ENCODE assay signal across 1 cellular context in genomic region chr18:70380915-70381896, GRCh38.
TF ChIP-seq lines count a peak whose summit lies in the region.

No MANE protein-coding gene starts in this region.

TF ChIP-seq in K562, 482 proteins besides CTCF, POLR2A, EP300 and RAD21 (continued from another document):
- TF ChIP-seq USF1 (CRISPR knock-in tag; IDR thresholded peaks at IDR 0.05) = no peak
- TF ChIP-seq, protein P1, sequence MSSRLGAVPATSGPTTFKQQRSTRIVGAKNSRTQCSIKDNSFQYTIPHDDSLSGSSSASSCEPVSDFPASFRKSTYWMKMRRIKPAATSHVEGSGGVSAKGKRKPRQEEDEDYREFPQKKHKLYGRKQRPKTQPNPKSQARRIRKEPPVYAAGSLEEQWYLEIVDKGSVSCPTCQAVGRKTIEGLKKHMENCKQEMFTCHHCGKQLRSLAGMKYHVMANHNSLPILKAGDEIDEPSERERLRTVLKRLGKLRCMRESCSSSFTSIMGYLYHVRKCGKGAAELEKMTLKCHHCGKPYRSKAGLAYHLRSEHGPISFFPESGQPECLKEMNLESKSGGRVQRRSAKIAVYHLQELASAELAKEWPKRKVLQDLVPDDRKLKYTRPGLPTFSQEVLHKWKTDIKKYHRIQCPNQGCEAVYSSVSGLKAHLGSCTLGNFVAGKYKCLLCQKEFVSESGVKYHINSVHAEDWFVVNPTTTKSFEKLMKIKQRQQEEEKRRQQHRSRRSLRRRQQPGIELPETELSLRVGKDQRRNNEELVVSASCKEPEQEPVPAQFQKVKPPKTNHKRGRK (tag; IDR thresholded peaks at IDR 0.05) = no peak
- no peak for TF ChIP-seq CREBBP (IDR thresholded peaks at IDR 0.05; ENCODE audit: low read depth, low read length)
- no peak for TF ChIP-seq MBD2 (IDR thresholded peaks at IDR 0.05; ENCODE audit: borderline replicate concordance, low read depth)
- TF ChIP-seq, protein P2, sequence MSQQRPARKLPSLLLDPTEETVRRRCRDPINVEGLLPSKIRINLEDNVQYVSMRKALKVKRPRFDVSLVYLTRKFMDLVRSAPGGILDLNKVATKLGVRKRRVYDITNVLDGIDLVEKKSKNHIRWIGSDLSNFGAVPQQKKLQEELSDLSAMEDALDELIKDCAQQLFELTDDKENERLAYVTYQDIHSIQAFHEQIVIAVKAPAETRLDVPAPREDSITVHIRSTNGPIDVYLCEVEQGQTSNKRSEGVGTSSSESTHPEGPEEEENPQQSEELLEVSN (IDR thresholded peaks at IDR 0.05; ENCODE audit: borderline replicate concordance in 1 of 2, extremely low read depth in 1 of 2, insufficient read depth in 1 of 2, insufficient read length in 1 of 2, low read depth in 1 of 2, low read length in 1 of 2, poor library complexity in 1 of 2, severe bottlenecking in 1 of 2) = no peak
- TF ChIP-seq, protein P3, sequence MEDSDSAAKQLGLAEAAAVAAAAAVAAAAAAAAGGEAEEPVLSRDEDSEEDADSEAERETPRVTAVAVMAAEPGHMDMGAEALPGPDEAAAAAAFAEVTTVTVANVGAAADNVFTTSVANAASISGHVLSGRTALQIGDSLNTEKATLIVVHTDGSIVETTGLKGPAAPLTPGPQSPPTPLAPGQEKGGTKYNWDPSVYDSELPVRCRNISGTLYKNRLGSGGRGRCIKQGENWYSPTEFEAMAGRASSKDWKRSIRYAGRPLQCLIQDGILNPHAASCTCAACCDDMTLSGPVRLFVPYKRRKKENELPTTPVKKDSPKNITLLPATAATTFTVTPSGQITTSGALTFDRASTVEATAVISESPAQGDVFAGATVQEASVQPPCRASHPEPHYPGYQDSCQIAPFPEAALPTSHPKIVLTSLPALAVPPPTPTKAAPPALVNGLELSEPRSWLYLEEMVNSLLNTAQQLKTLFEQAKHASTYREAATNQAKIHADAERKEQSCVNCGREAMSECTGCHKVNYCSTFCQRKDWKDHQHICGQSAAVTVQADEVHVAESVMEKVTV (CRISPR knock-in tag; IDR thresholded peaks at IDR 0.05) = no peak
- TF ChIP-seq PHF21A (IDR thresholded peaks at IDR 0.05; ENCODE audit: borderline replicate concordance, low read depth) = no peak
- TF ChIP-seq, protein P4, sequence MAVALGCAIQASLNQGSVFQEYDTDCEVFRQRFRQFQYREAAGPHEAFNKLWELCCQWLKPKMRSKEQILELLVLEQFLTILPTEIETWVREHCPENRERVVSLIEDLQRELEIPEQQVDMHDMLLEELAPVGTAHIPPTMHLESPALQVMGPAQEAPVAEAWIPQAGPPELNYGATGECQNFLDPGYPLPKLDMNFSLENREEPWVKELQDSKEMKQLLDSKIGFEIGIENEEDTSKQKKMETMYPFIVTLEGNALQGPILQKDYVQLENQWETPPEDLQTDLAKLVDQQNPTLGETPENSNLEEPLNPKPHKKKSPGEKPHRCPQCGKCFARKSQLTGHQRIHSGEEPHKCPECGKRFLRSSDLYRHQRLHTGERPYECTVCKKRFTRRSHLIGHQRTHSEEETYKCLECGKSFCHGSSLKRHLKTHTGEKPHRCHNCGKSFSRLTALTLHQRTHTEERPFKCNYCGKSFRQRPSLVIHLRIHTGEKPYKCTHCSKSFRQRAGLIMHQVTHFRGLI (CRISPR knock-in tag; IDR thresholded peaks at IDR 0.05) = no peak
- TF ChIP-seq CCNT2 (IDR thresholded peaks at IDR 0.05; ENCODE audit: borderline replicate concordance, extremely low read depth, insufficient read length, low read depth, low read length) = no peak
- TF ChIP-seq, protein P5, sequence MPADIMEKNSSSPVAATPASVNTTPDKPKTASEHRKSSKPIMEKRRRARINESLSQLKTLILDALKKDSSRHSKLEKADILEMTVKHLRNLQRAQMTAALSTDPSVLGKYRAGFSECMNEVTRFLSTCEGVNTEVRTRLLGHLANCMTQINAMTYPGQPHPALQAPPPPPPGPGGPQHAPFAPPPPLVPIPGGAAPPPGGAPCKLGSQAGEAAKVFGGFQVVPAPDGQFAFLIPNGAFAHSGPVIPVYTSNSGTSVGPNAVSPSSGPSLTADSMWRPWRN (IDR thresholded peaks at IDR 0.05; ENCODE audit: low read depth) = no peak
- no peak for TF ChIP-seq ZNF133 (CRISPR knock-in tag; IDR thresholded peaks at IDR 0.05)
- TF ChIP-seq ZNF175 (CRISPR knock-in tag; IDR thresholded peaks at IDR 0.05; ENCODE audit: low read depth) = no peak
- TF ChIP-seq EP400 (IDR thresholded peaks at IDR 0.05) = no peak
- TF ChIP-seq MEIS2 (IDR thresholded peaks at IDR 0.05; ENCODE audit: partially characterized antibody) = peak; percentile 96
